ENCODE assay signal across 16 cellular contexts in the genomic region with DNA sequence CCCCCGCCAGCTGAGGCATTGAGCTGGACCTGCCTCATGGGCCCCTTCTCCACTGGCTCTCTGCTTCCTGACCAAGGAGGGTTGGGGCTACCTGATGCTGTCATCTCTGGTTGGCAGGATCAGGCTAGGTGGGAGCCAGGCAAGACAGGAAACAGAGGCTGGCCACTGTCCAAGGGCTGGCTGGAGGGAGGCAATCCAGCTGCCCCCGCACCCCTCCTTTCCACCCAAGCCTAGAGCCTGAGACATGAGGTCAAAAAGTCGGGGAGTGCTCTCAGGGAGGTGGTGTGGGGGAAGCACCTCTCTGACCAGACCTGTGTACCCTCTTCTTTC. TPM values are rescaled to one million over a fixed set of nuclear protein-coding genes. Genes with fewer than 3 reads are reported as not detected.
"Had no signal": no experiment of that assay in that cellular context is flagged by ENCODE, and none has a peak within 500 bp of the region (broad histone marks: within the 10 kb centered on the region; RNA-seq: fewer than 3 reads in every experiment).

No MANE protein-coding gene starts in this region.

- DNase-seq: activated CD4-positive, alpha-beta T cell treated with anti-CD3 and anti-CD28 coated beads for 1 hour; activated CD4-positive, alpha-beta T cell treated with anti-CD3 and anti-CD28 coated beads, Interleukin-2, amount 50 U/mL, for 48 hours; activated CD8-positive, alpha-beta memory T cell treated with anti-CD3 and anti-CD28 coated beads, Interleukin-2, amount 10 ng/mL, durations not matched to agents 7 days and 5 days; activated naive CD4-positive, alpha-beta T cell treated with anti-CD3 and anti-CD28 coated beads, Interleukin-2, amount 10 ng/mL, durations not matched to agents 7 days and 5 days; activated T-cell treated with anti-CD3 and anti-CD28 coated beads, Interleukin-2, amount 50 U/mL, for 1 hour; retina; T1000; uterus had no signal

- H3K27ac ChIP-seq: ascending aorta, heart left ventricle, thoracic aorta, uterus had no signal

- H3K36me3 ChIP-seq: ascending aorta, thoracic aorta, uterus had no signal

- H3K27me3 ChIP-seq: uterus had no signal

- H3K4me3 ChIP-seq: ascending aorta, heart left ventricle, thoracic aorta, uterus had no signal

- ATAC-seq: activated CD8-positive, alpha-beta memory T cell treated with anti-CD3 and anti-CD28 coated beads, Interleukin-2, amount 10 ng/mL, durations not matched to agents 7 days and 5 days; heart left ventricle; naive thymus-derived CD8-positive, alpha-beta T cell; stimulated activated effector memory CD8-positive, alpha-beta T cell treated with anti-CD3 and anti-CD28 coated beads, Interleukin-12 subunit alpha, Interleukin-12 subunit beta, amount 100 ng/mL, for 72 hours had no signal

- FAIRE-seq: frontal cortex had no signal

- H3K9me3 ChIP-seq: ascending aorta, heart left ventricle, thoracic aorta, uterus had no signal

RNA-seq across cellular contexts. Expression of a gene that starts 14.5 kb away (rescaled TPM):
- total RNA-seq: dermis microvascular lymphatic vessel endothelial cell, epithelial cell of proximal tubule had no signal
- polyA plus RNA-seq: naive thymus-derived CD8-positive, alpha-beta T cell had no signal
